1 cellular context compared by ENCODE assay signal in the genomic region with DNA sequence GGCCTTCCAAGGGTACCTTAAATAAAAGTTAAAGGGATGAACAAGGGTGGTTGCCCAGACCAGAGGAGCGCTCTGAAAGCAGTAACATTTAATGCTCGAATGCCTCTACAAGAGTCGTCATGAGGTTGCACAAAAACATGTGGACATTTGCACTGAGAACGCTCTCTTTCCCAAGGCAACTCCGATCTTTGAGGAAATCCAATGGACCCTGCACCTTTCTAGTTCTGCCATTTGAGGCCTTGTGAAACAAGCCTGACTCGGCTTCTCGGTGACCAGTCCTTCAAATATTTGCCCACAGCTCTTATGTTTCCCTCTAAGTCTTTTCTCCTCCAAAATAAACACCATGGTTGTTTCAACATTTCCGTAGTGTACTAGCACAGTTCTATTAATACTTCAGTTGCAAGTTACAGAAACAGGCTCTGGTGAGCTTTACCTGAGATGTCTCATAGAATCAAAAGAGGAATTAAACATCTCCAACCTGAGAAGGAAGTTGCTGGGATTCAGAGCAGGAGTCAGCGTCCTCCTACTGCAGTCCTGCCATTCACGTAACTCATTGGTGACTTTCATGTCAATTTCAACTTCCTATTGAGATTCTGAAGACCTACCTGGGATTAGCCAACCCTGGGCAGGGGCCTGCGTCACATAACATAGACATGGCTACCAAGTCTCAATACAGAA.
TF ChIP-seq lines count a peak whose summit lies in the region.

No MANE protein-coding gene starts in this region.

TF ChIP-seq in HepG2, 621 proteins besides CTCF, POLR2A, EP300 and RAD21 (continued from another document and continues in another):
- TF ChIP-seq, protein P1, sequence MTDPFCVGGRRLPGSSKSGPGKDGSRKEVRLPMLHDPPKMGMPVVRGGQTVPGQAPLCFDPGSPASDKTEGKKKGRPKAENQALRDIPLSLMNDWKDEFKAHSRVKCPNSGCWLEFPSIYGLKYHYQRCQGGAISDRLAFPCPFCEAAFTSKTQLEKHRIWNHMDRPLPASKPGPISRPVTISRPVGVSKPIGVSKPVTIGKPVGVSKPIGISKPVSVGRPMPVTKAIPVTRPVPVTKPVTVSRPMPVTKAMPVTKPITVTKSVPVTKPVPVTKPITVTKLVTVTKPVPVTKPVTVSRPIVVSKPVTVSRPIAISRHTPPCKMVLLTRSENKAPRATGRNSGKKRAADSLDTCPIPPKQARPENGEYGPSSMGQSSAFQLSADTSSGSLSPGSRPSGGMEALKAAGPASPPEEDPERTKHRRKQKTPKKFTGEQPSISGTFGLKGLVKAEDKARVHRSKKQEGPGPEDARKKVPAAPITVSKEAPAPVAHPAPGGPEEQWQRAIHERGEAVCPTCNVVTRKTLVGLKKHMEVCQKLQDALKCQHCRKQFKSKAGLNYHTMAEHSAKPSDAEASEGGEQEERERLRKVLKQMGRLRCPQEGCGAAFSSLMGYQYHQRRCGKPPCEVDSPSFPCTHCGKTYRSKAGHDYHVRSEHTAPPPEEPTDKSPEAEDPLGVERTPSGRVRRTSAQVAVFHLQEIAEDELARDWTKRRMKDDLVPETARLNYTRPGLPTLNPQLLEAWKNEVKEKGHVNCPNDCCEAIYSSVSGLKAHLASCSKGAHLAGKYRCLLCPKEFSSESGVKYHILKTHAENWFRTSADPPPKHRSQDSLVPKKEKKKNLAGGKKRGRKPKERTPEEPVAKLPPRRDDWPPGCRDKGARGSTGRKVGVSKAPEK (CRISPR knock-in tag; IDR thresholded peaks at IDR 0.05; ENCODE audit: borderline replicate concordance) = peak; percentile 66; the same call in 1 of the 2 replicates
- TF ChIP-seq ZNF496 (CRISPR knock-in tag; IDR thresholded peaks at IDR 0.05; ENCODE audit: insufficient replicate concordance) = no peak
- no peak for TF ChIP-seq U2AF2 (IDR thresholded peaks at IDR 0.05; ENCODE audit: low read depth, low read length)
- no peak for TF ChIP-seq ZNF224 (CRISPR knock-in tag; IDR thresholded peaks at IDR 0.05)
- no peak for TF ChIP-seq GZF1 (CRISPR knock-in tag; IDR thresholded peaks at IDR 0.05)
- no peak for TF ChIP-seq PCBP1 (IDR thresholded peaks at IDR 0.05; ENCODE audit: borderline replicate concordance, low read depth, low read length)
- no peak for TF ChIP-seq U2AF1 (optimal IDR thresholded peaks at IDR 0.05; ENCODE audit: low read depth, low read length)
- peak; percentile 44; the same call in 1 of the 2 replicates for TF ChIP-seq CCDC6 (CRISPR knock-in tag; IDR thresholded peaks at IDR 0.05)
- TF ChIP-seq ZBTB42 (CRISPR knock-in tag; IDR thresholded peaks at IDR 0.05) = no peak
- TF ChIP-seq NFKBIZ (CRISPR knock-in tag; IDR thresholded peaks at IDR 0.05) = peak; percentile 90; the same call in 1 of the 2 replicates
- peak; percentile 26; the same call in 1 of the 2 replicates for TF ChIP-seq KDM2A (CRISPR knock-in tag; IDR thresholded peaks at IDR 0.05; ENCODE audit: borderline replicate concordance, low read depth)
- no peak for TF ChIP-seq ZNF678 (CRISPR knock-in tag; IDR thresholded peaks at IDR 0.05)
- no peak for TF ChIP-seq FLYWCH1 (CRISPR knock-in tag; IDR thresholded peaks at IDR 0.05)
- 0 out of 2 replicates have a peak, but pooled peaks have one; percentile 41 for TF ChIP-seq ZNF747 (CRISPR knock-in tag; IDR thresholded peaks at IDR 0.05; ENCODE audit: borderline replicate concordance)
- peak; percentile 73 for TF ChIP-seq ZNF331 (CRISPR knock-in tag; IDR thresholded peaks at IDR 0.05)
- TF ChIP-seq, protein P2, sequence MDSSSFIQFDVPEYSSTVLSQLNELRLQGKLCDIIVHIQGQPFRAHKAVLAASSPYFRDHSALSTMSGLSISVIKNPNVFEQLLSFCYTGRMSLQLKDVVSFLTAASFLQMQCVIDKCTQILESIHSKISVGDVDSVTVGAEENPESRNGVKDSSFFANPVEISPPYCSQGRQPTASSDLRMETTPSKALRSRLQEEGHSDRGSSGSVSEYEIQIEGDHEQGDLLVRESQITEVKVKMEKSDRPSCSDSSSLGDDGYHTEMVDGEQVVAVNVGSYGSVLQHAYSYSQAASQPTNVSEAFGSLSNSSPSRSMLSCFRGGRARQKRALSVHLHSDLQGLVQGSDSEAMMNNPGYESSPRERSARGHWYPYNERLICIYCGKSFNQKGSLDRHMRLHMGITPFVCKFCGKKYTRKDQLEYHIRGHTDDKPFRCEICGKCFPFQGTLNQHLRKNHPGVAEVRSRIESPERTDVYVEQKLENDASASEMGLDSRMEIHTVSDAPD (CRISPR knock-in tag; IDR thresholded peaks at IDR 0.05) = no peak
- TF ChIP-seq TBX2 (CRISPR knock-in tag; IDR thresholded peaks at IDR 0.05; ENCODE audit: borderline replicate concordance) = peak; percentile 62
- TF ChIP-seq ZSCAN21 (CRISPR knock-in tag; IDR thresholded peaks at IDR 0.05; ENCODE audit: borderline replicate concordance) = no peak
- no peak for TF ChIP-seq ZFP82 (CRISPR knock-in tag; IDR thresholded peaks at IDR 0.05; ENCODE audit: borderline replicate concordance)
- TF ChIP-seq, protein P3, sequence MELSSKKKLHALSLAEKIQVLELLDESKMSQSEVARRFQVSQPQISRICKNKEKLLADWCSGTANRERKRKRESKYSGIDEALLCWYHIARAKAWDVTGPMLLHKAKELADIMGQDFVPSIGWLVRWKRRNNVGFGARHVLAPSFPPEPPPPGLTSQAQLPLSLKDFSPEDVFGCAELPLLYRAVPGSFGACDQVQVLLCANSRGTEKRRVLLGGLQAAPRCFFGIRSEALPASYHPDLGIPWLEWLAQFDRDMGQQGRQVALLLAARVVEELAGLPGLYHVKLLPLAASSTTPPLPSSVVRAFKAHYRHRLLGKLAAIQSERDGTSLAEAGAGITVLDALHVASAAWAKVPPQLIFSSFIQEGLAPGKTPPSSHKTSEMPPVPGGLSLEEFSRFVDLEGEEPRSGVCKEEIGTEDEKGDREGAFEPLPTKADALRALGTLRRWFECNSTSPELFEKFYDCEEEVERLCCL (CRISPR knock-in tag; IDR thresholded peaks at IDR 0.05; ENCODE audit: borderline replicate concordance) = no peak
- TF ChIP-seq, protein P4, sequence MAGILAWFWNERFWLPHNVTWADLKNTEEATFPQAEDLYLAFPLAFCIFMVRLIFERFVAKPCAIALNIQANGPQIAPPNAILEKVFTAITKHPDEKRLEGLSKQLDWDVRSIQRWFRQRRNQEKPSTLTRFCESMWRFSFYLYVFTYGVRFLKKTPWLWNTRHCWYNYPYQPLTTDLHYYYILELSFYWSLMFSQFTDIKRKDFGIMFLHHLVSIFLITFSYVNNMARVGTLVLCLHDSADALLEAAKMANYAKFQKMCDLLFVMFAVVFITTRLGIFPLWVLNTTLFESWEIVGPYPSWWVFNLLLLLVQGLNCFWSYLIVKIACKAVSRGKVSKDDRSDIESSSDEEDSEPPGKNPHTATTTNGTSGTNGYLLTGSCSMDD (CRISPR knock-in tag; IDR thresholded peaks at IDR 0.05) = no peak
- TF ChIP-seq NRL (CRISPR knock-in tag; IDR thresholded peaks at IDR 0.05; ENCODE audit: borderline replicate concordance) = no peak
- TF ChIP-seq GATAD2A (CRISPR knock-in tag; IDR thresholded peaks at IDR 0.05) = peak; percentile 96
- TF ChIP-seq ZNF75D (CRISPR knock-in tag; IDR thresholded peaks at IDR 0.05; ENCODE audit: borderline replicate concordance) = no peak
- TF ChIP-seq ZNF260 (CRISPR knock-in tag; IDR thresholded peaks at IDR 0.05; ENCODE audit: borderline replicate concordance, low read depth) = no peak
- no peak for TF ChIP-seq RAD51 (IDR thresholded peaks at IDR 0.05; ENCODE audit: borderline replicate concordance)
- TF ChIP-seq MED8 (CRISPR knock-in tag; IDR thresholded peaks at IDR 0.05; ENCODE audit: insufficient replicate concordance) = no peak
- no peak for TF ChIP-seq AHR (CRISPR knock-in tag; IDR thresholded peaks at IDR 0.05)
- TF ChIP-seq ZNF672 (CRISPR knock-in tag; IDR thresholded peaks at IDR 0.05) = no peak
- TF ChIP-seq, protein P5, sequence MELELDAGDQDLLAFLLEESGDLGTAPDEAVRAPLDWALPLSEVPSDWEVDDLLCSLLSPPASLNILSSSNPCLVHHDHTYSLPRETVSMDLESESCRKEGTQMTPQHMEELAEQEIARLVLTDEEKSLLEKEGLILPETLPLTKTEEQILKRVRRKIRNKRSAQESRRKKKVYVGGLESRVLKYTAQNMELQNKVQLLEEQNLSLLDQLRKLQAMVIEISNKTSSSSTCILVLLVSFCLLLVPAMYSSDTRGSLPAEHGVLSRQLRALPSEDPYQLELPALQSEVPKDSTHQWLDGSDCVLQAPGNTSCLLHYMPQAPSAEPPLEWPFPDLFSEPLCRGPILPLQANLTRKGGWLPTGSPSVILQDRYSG (CRISPR knock-in tag; IDR thresholded peaks at IDR 0.05) = no peak
- peak; percentile 72 for TF ChIP-seq TCF7 (IDR thresholded peaks at IDR 0.05; ENCODE audit: low read depth)
- TF ChIP-seq, protein P6, sequence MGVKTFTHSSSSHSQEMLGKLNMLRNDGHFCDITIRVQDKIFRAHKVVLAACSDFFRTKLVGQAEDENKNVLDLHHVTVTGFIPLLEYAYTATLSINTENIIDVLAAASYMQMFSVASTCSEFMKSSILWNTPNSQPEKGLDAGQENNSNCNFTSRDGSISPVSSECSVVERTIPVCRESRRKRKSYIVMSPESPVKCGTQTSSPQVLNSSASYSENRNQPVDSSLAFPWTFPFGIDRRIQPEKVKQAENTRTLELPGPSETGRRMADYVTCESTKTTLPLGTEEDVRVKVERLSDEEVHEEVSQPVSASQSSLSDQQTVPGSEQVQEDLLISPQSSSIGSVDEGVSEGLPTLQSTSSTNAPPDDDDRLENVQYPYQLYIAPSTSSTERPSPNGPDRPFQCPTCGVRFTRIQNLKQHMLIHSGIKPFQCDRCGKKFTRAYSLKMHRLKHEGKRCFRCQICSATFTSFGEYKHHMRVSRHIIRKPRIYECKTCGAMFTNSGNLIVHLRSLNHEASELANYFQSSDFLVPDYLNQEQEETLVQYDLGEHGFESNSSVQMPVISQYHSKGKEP (CRISPR knock-in tag; IDR thresholded peaks at IDR 0.05) = no peak
- TF ChIP-seq ZNF367 (CRISPR knock-in tag; IDR thresholded peaks at IDR 0.05; ENCODE audit: borderline replicate concordance) = no peak
- peak; percentile 77 for TF ChIP-seq TEAD3 (CRISPR knock-in tag; optimal IDR thresholded peaks at IDR 0.05; ENCODE audit: borderline replicate concordance)
- TF ChIP-seq SP5 (CRISPR knock-in tag; IDR thresholded peaks at IDR 0.05; ENCODE audit: borderline replicate concordance, low read depth) = no peak
- TF ChIP-seq, protein P7, sequence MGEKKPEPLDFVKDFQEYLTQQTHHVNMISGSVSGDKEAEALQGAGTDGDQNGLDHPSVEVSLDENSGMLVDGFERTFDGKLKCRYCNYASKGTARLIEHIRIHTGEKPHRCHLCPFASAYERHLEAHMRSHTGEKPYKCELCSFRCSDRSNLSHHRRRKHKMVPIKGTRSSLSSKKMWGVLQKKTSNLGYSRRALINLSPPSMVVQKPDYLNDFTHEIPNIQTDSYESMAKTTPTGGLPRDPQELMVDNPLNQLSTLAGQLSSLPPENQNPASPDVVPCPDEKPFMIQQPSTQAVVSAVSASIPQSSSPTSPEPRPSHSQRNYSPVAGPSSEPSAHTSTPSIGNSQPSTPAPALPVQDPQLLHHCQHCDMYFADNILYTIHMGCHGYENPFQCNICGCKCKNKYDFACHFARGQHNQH (CRISPR knock-in tag; IDR thresholded peaks at IDR 0.05) = peak; percentile 66
- TF ChIP-seq DNMT1 (CRISPR knock-in tag; IDR thresholded peaks at IDR 0.05) = no peak
- TF ChIP-seq, protein P8, sequence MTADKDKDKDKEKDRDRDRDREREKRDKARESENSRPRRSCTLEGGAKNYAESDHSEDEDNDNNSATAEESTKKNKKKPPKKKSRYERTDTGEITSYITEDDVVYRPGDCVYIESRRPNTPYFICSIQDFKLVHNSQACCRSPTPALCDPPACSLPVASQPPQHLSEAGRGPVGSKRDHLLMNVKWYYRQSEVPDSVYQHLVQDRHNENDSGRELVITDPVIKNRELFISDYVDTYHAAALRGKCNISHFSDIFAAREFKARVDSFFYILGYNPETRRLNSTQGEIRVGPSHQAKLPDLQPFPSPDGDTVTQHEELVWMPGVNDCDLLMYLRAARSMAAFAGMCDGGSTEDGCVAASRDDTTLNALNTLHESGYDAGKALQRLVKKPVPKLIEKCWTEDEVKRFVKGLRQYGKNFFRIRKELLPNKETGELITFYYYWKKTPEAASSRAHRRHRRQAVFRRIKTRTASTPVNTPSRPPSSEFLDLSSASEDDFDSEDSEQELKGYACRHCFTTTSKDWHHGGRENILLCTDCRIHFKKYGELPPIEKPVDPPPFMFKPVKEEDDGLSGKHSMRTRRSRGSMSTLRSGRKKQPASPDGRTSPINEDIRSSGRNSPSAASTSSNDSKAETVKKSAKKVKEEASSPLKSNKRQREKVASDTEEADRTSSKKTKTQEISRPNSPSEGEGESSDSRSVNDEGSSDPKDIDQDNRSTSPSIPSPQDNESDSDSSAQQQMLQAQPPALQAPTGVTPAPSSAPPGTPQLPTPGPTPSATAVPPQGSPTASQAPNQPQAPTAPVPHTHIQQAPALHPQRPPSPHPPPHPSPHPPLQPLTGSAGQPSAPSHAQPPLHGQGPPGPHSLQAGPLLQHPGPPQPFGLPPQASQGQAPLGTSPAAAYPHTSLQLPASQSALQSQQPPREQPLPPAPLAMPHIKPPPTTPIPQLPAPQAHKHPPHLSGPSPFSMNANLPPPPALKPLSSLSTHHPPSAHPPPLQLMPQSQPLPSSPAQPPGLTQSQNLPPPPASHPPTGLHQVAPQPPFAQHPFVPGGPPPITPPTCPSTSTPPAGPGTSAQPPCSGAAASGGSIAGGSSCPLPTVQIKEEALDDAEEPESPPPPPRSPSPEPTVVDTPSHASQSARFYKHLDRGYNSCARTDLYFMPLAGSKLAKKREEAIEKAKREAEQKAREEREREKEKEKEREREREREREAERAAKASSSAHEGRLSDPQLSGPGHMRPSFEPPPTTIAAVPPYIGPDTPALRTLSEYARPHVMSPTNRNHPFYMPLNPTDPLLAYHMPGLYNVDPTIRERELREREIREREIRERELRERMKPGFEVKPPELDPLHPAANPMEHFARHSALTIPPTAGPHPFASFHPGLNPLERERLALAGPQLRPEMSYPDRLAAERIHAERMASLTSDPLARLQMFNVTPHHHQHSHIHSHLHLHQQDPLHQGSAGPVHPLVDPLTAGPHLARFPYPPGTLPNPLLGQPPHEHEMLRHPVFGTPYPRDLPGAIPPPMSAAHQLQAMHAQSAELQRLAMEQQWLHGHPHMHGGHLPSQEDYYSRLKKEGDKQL (CRISPR knock-in tag; IDR thresholded peaks at IDR 0.05; ENCODE audit: low read depth) = peak; percentile 77; the same call in 1 of the 2 replicates
- TF ChIP-seq, protein P9, sequence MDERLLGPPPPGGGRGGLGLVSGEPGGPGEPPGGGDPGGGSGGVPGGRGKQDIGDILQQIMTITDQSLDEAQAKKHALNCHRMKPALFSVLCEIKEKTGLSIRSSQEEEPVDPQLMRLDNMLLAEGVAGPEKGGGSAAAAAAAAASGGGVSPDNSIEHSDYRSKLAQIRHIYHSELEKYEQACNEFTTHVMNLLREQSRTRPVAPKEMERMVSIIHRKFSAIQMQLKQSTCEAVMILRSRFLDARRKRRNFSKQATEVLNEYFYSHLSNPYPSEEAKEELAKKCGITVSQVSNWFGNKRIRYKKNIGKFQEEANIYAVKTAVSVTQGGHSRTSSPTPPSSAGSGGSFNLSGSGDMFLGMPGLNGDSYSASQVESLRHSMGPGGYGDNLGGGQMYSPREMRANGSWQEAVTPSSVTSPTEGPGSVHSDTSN (CRISPR knock-in tag; IDR thresholded peaks at IDR 0.05) = no peak
- no peak for TF ChIP-seq ZNF878 (CRISPR knock-in tag; IDR thresholded peaks at IDR 0.05)
- peak; percentile 93 for TF ChIP-seq NCOA2 (CRISPR knock-in tag; IDR thresholded peaks at IDR 0.05)
- TF ChIP-seq ZEB1 (IDR thresholded peaks at IDR 0.05; ENCODE audit: insufficient replicate concordance, low read depth) = peak; percentile 80
- no peak for TF ChIP-seq CENPX (CRISPR knock-in tag; IDR thresholded peaks at IDR 0.05)
- no peak for TF ChIP-seq AKAP8 (CRISPR knock-in tag; IDR thresholded peaks at IDR 0.05)
